Comparison of ENCODE assay signal across 8 cellular contexts in the genomic region with DNA sequence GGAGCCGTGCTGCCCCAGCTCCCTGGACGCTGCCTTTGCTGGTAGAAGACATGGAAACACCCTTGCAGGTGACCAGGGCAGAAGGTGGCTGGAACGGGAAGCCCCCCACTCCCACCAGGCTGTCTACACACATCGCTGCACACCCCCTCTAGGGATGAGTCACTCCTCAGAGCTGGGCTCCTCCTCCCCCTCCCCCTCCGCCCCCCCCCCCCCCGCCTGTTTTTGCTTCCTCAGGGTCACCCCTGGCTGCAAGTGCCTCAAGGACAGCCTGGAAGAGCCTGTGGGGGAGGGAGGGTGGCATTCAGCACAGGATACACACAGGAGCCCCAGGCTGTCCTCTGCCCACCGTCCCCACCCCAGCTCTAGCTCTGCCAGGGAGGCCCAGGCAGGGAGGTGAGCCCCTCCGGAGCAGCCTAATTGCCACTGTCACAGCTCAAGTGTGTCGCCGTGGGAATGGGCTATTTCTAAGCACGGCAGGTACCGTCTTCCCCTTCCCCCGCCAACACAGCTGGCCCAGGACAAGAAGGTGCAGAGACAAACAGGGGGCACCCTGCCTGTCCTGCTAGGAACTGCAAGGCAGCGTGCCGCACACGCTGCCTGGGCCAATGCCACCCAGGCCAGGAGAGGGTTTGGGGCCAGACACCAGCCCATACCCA. TPM values are rescaled to one million over a fixed set of nuclear protein-coding genes. Genes with fewer than 3 reads are reported as not detected.
DNase-seq lines count a peak whose midpoint lies in the region; ATAC-seq and TF ChIP-seq lines count a peak whose summit lies in the region.

No MANE protein-coding gene starts in this region.

- H4K20me1 ChIP-seq in SU-DHL-6 (ENCODE audit: low read depth, low read length): no peaks in the 10 kb centered on the region

- H3K36me3 ChIP-seq in SU-DHL-6 (ENCODE audit: low read length): no peaks in the 10 kb centered on the region
- no peaks in the 10 kb centered on the region for H3K36me3 ChIP-seq in left ventricle myocardium inferior

- H3K79me2 ChIP-seq in SU-DHL-6 (ENCODE audit: insufficient read depth, low read length): no peaks in the 10 kb centered on the region

- H2AFZ ChIP-seq in SU-DHL-6 (ENCODE audit: low read depth, low read length, severe bottlenecking): no peak overlapping the region

- DNase-seq in GF-D8 (lab: John Stamatoyannopoulos, UW) (peak; percentile 31), left ventricle myocardium inferior (no peak), cerebellum (ENCODE audit: low spot score) (no peak)

- no peaks in the 10 kb centered on the region for H3F3A ChIP-seq in SU-DHL-6 (ENCODE audit: insufficient read depth)

- ATAC-seq in GM19463 (IDR thresholded peaks at IDR 0.05; ENCODE audit: unreplicated experiment): no peak
- ATAC-seq in HG02678 (IDR thresholded peaks at IDR 0.05; ENCODE audit: unreplicated experiment): no peak
- ATAC-seq in HG03521 (IDR thresholded peaks at IDR 0.05; ENCODE audit: unreplicated experiment): no peak

- no peak overlapping the region for H3K4me2 ChIP-seq in SU-DHL-6 (ENCODE audit: low read depth, low read length, poor library complexity, severe bottlenecking)

- H3K9me3 ChIP-seq in SU-DHL-6 (ENCODE audit: insufficient read depth, low read length): no peaks in the 10 kb centered on the region
- H3K9me3 ChIP-seq in left ventricle myocardium inferior (replicated peaks): no peaks in the 10 kb centered on the region

- TF ChIP-seq CTCF in 22Rv1 (IDR thresholded peaks at IDR 0.05) (peak; percentile 29), SU-DHL-6 (IDR thresholded peaks at IDR 0.05; ENCODE audit: insufficient read depth, low read length, poor library complexity, severe bottlenecking) (peak; percentile 12), left ventricle myocardium inferior (IDR thresholded peaks at IDR 0.05; ENCODE audit: borderline replicate concordance) (peak; percentile 46)

- no peak overlapping the region for H3K9ac ChIP-seq in SU-DHL-6 (ENCODE audit: low read length)

- no peak overlapping the region for H3K27ac ChIP-seq in 22Rv1
- H3K27ac ChIP-seq in SU-DHL-6 (ENCODE audit: low read depth, low read length): no peak overlapping the region
- H3K27ac ChIP-seq in left ventricle myocardium inferior (replicated peaks): no peak overlapping the region

- peaks cover 27% of the 10 kb centered on the region for H3K4me1 ChIP-seq in left ventricle myocardium inferior

- H3K9me2 ChIP-seq in SU-DHL-6 (replicated peaks; ENCODE audit: insufficient read depth, low read length): no peaks in the 10 kb centered on the region

- no peak overlapping the region for H3K4me3 ChIP-seq in SU-DHL-6 (ENCODE audit: insufficient read depth, low read length, poor library complexity, severe bottlenecking)
- H3K4me3 ChIP-seq in left ventricle myocardium inferior: peak overlapping the region; percentile 42

- intact Hi-C loops in left ventricle myocardium inferior (cut with micrococcal nuclease): no loop called here

- no peaks in the 10 kb centered on the region for H3K27me3 ChIP-seq in SU-DHL-6 (ENCODE audit: low read length)
- peaks cover 59% of the 10 kb centered on the region for H3K27me3 ChIP-seq in left ventricle myocardium inferior (ENCODE audit: low read depth)

RNA-seq across cellular contexts. Expression of a gene that starts 2.5 kb away (rescaled TPM):
- 3.6 TPM for total RNA-seq in left ventricle myocardium inferior
- 2.3 TPM for total RNA-seq in cerebellum

RNA-seq across cellular contexts. Expression of a gene that starts 17.9 kb away (rescaled TPM):
- total RNA-seq in left ventricle myocardium inferior (129 TPM), cerebellum (44.6 TPM)

RNA-seq across cellular contexts. Expression of a gene that starts 22.7 kb away (rescaled TPM):
- 104 TPM for total RNA-seq in left ventricle myocardium inferior
- total RNA-seq in cerebellum: 35.7 TPM

RNA-seq across cellular contexts. Expression of a gene that starts 34.6 kb away (rescaled TPM):
- total RNA-seq in left ventricle myocardium inferior: 93.8 TPM
- 0.64 TPM for total RNA-seq in cerebellum

RNA-seq across cellular contexts. Expression of a gene that starts 57.0 kb away (rescaled TPM):
- 7.2 TPM for total RNA-seq in left ventricle myocardium inferior
- 8.8 TPM for total RNA-seq in cerebellum
